Comparison of ENCODE assay signal across 32 cellular contexts in genomic region chr22:19656541-19657251, GRCh38. TPM values are rescaled to one million over a fixed set of nuclear protein-coding genes. Genes with fewer than 3 reads are reported as not detected.
"Had no signal": no experiment of that assay in that cellular context is flagged by ENCODE, and none has a peak within 500 bp of the region (broad histone marks: within the 10 kb centered on the region; RNA-seq: fewer than 3 reads in every experiment).

No MANE protein-coding gene starts in this region.

- H3K27ac Mint-ChIP-seq: activated B cell treated with CpG ODN at 0.5 μM for 24 hours; activated CD4-positive, alpha-beta T cell treated with anti-CD3 and anti-CD28 coated beads, Interleukin-2, amount 10 ng/mL, durations not matched to agents 24 days and 14 days; activated CD8-positive, alpha-beta T cell treated with anti-CD3 and anti-CD28 coated beads for 36 hours; activated naive CD8-positive, alpha-beta T cell treated with anti-CD3 and anti-CD28 coated beads for 36 hours; activated T-helper 1 cell treated with anti-CD3 and anti-CD28 coated beads, Interleukin-12 subunit alpha, Interleukin-12 subunit beta, Interleukin-2, Interleukin-4 antibody, amounts not matched to agents 30 ng/mL and 10 ng/mL and 1 ng/mL, durations not matched to agents 14 hours and 24 hours and 36 hours had no signal

- H3K9me3 Mint-ChIP-seq: activated B cell treated with CpG ODN at 0.5 μM for 24 hours; activated CD4-positive, alpha-beta T cell treated with anti-CD3 and anti-CD28 coated beads, Interleukin-2, amount 10 ng/mL, durations not matched to agents 24 days and 14 days; activated CD8-positive, alpha-beta T cell treated with anti-CD3 and anti-CD28 coated beads for 36 hours; activated naive CD8-positive, alpha-beta T cell treated with anti-CD3 and anti-CD28 coated beads for 36 hours; activated T-cell treated with anti-CD3 and anti-CD28 coated beads, Interleukin-2, amount 50 U/mL, for 4 hours; activated T-helper 1 cell treated with anti-CD3 and anti-CD28 coated beads, Interleukin-12 subunit alpha, Interleukin-12 subunit beta, Interleukin-2, Interleukin-4 antibody, amounts not matched to agents 30 ng/mL and 10 ng/mL and 1 ng/mL, durations not matched to agents 14 hours and 24 hours and 36 hours had no signal

- H3K9me3 ChIP-seq: Peyer's patch had no signal

- H3K27me3 ChIP-seq: brain microvascular endothelial cell, Peyer's patch had no signal

- H3K4me3 Mint-ChIP-seq: activated B cell treated with CpG ODN at 0.5 μM for 24 hours; activated CD4-positive, alpha-beta T cell treated with anti-CD3 and anti-CD28 coated beads, Interleukin-2, amount 10 ng/mL, durations not matched to agents 24 days and 14 days; activated CD8-positive, alpha-beta T cell treated with anti-CD3 and anti-CD28 coated beads for 36 hours; activated naive CD8-positive, alpha-beta T cell treated with anti-CD3 and anti-CD28 coated beads for 36 hours; activated T-cell treated with anti-CD3 and anti-CD28 coated beads, Interleukin-2, amount 50 U/mL, for 4 hours; activated T-helper 1 cell treated with anti-CD3 and anti-CD28 coated beads, Interleukin-12 subunit alpha, Interleukin-12 subunit beta, Interleukin-2, Interleukin-4 antibody, amounts not matched to agents 30 ng/mL and 10 ng/mL and 1 ng/mL, durations not matched to agents 14 hours and 24 hours and 36 hours had no signal

- H3K36me3 ChIP-seq: brain microvascular endothelial cell, Peyer's patch had no signal

- H3K27me3 Mint-ChIP-seq: activated CD8-positive, alpha-beta T cell treated with anti-CD3 and anti-CD28 coated beads for 36 hours; activated naive CD8-positive, alpha-beta T cell treated with anti-CD3 and anti-CD28 coated beads for 36 hours had no signal

- DNase-seq: activated B cell treated with CpG ODN at 0.5 μM for 24 hours; activated CD4-positive, alpha-beta T cell treated with anti-CD3 and anti-CD28 coated beads, Interleukin-2, amount 10 ng/mL, durations not matched to agents 24 days and 14 days; activated CD4-positive, alpha-beta T cell treated with anti-CD3 and anti-CD28 coated beads, Interleukin-2, amount 50 U/mL, for 4 hours; activated CD8-positive, alpha-beta T cell treated with anti-CD3 and anti-CD28 coated beads for 36 hours; activated naive CD4-positive, alpha-beta T cell; activated naive CD4-positive, alpha-beta T cell treated with anti-CD3 and anti-CD28 coated beads, Interleukin-2, amount 50 U/mL, for 16 hours; activated naive CD8-positive, alpha-beta T cell treated with anti-CD3 and anti-CD28 coated beads for 36 hours; activated T-cell treated with anti-CD3 and anti-CD28 coated beads for 4 hours; activated T-cell treated with anti-CD3 and anti-CD28 coated beads, Interleukin-2, amount 50 U/mL, for 4 hours; amniotic stem cell; aorta; brain microvascular endothelial cell; central memory CD4-positive, alpha-beta T cell; NCI-H1105; NCI-H1417 treated with DMSO at 0.1 percent for 48 hours; NCI-H187 treated with DMSO at 0.1 percent for 48 hours; NCI-H2081; NCI-H510A; NCI-H526; NCI-H748 treated with DMSO at 0.1 percent for 48 hours; NK-92 treated with Interleukin-12 subunit alpha and Interleukin-12 subunit beta, amount 100 ng/mL, for 24 hours; PC-3; Peyer's patch; RPMI8226; SIG-M5; SW 1271; T-helper 1 cell; T-helper 2 cell; T-helper 9 cell had no signal

- ATAC-seq: activated CD8-positive, alpha-beta T cell treated with anti-CD3 and anti-CD28 coated beads for 36 hours; activated T-cell treated with anti-CD3 and anti-CD28 coated beads, Interleukin-2, amount 50 U/mL, for 4 hours; PC-3; SK-N-SH treated with all-trans-retinoic acid at 6 μM for 48 hours had no signal

- H3K4me1 ChIP-seq: Peyer's patch had no signal

- H3K27ac ChIP-seq: brain microvascular endothelial cell, Peyer's patch, VCaP had no signal

- H3K4me1 Mint-ChIP-seq: activated B cell treated with CpG ODN at 0.5 μM for 24 hours; activated CD4-positive, alpha-beta T cell treated with anti-CD3 and anti-CD28 coated beads, Interleukin-2, amount 10 ng/mL, durations not matched to agents 24 days and 14 days; activated naive CD8-positive, alpha-beta T cell treated with anti-CD3 and anti-CD28 coated beads for 36 hours had no signal

- H3K36me3 Mint-ChIP-seq: activated naive CD8-positive, alpha-beta T cell treated with anti-CD3 and anti-CD28 coated beads for 36 hours had no signal

- H3K4me3 ChIP-seq: Peyer's patch had no signal

RNA-seq across cellular contexts. Expression of gene SEPTIN5, which starts 57.6 kb away (rescaled TPM):
- total RNA-seq: activated B cell treated with CpG ODN at 0.5 μM for 24 hours had no signal
